In the genomic region with DNA sequence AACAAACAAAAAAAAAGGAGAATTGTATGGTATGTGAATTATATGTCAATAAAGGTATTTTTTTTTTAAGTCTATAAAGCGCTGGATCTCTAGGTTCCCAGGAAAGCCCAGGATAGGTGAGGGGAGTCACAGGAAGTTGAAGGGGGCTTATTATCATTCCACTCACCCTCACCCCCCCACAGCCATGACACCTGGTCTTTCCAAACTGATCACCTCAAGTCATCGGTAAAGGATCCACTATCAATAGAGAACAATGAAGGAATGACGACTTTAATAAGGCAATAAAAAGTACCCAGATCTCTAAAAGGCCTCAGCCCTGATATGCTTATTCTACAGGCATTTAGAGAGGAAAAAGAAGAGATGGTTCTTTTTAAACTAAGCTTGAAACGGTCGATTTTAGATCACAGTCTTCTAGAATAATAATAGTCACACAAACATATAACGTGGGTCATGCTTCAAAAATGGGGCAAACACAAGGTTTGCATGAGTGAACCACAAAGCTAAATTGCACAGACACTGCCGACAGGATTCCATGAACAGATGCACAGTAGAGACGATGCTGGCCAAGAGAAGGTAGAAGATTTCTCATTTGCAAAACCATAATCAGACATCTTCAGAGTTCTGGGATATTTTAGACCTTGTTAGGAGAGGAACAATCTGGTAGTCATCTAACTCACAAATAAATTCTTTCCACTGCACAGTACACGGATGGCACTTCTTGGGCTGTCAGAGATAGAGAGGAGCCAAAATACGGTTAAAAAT, we compare ENCODE assay signal across 10 cellular contexts. TPM values are rescaled to one million over a fixed set of nuclear protein-coding genes. Genes with fewer than 3 reads are reported as not detected.
DNase-seq lines count a peak whose midpoint lies in the region; FAIRE-seq and TF ChIP-seq lines count a peak whose summit lies in the region.
"Had no signal": no experiment of that assay in that cellular context is flagged by ENCODE, and none has a peak within 500 bp of the region (broad histone marks: within the 10 kb centered on the region; RNA-seq: fewer than 3 reads in every experiment).

No MANE protein-coding gene starts in this region.

- peak overlapping the region; percentile 94 for H3K27ac ChIP-seq in GM23248
- peak overlapping the region; percentile 18 to 86 for H3K27ac ChIP-seq in liver (ENCODE audit: low read depth in 1 of 2, low read length in 2 of 2)
- peak overlapping the region; percentile 66 to 76 for H3K27ac ChIP-seq in small intestine (ENCODE audit: low read depth in 1 of 2, low read length in 1 of 2)

- peaks cover 77% of the 10 kb centered on the region for H3K4me1 Mint-ChIP-seq in brain

- H3K36me3 Mint-ChIP-seq in brain = peaks cover 53% of the 10 kb centered on the region

- no peaks in the 10 kb centered on the region for H3K27me3 ChIP-seq in GM23248 (replicated peaks; ENCODE audit: insufficient read depth)
- H3K27me3 ChIP-seq in liver (ENCODE audit: control insufficient read depth in 4 of 4, insufficient read depth in 4 of 4, low read length in 3 of 4) = no peaks in the 10 kb centered on the region
- no peaks in the 10 kb centered on the region for H3K27me3 ChIP-seq in small intestine (ENCODE audit: control insufficient read depth in 2 of 2, insufficient read depth in 2 of 2, low read length in 2 of 2)
- no peaks in the 10 kb centered on the region for H3K27me3 ChIP-seq in HAP-1 (ENCODE audit: low read depth)

- no peak for TF ChIP-seq CTCF in brain (conservative IDR thresholded peaks at IDR 0.05)
- no peak for TF ChIP-seq CTCF in liver (IDR thresholded peaks at IDR 0.05; ENCODE audit: low read depth, low read length, missing input control)

- no peaks in the 10 kb centered on the region for H3K9me2 ChIP-seq in GM23248 (ENCODE audit: insufficient read depth)

- H3K9me3 Mint-ChIP-seq in brain = no peaks in the 10 kb centered on the region

- H3K4me3 ChIP-seq in GM23248 (peak overlapping the region; percentile 51), liver (ENCODE audit: low read depth in 1 of 3, low read length in 3 of 3) (no peak overlapping the region), small intestine (ENCODE audit: low read depth in 1 of 2, low read length in 2 of 2) (no peak overlapping the region), HAP-1 (no peak overlapping the region)

- H3K79me2 ChIP-seq in GM23248 (ENCODE audit: insufficient read depth) = peaks cover 61% of the 10 kb centered on the region

- no peak for FAIRE-seq in small intestine (lab: Jason Lieb, UNC)

- H3K36me3 ChIP-seq in GM23248 (ENCODE audit: low read depth) (no peaks in the 10 kb centered on the region), liver (ENCODE audit: control insufficient read depth in 4 of 4, insufficient read depth in 3 of 4, low read depth in 1 of 4, low read length in 3 of 4) (no peaks in the 10 kb centered on the region), small intestine (ENCODE audit: control insufficient read depth in 2 of 2, insufficient read depth in 2 of 2, low read length in 2 of 2) (peaks cover 0 to 3% of the 10 kb centered on the region in 2 donors), HAP-1 (replicated peaks) (peaks cover 42% of the 10 kb centered on the region)

- peaks cover 60% of the 10 kb centered on the region for H3K4me1 ChIP-seq in GM23248 (ENCODE audit: insufficient read depth)
- peaks cover 17 to 34% (median 25%) of the 10 kb centered on the region in 4 donors for H3K4me1 ChIP-seq in liver (ENCODE audit: control insufficient read depth in 4 of 4, insufficient read depth in 4 of 4, low read length in 3 of 4)
- H3K4me1 ChIP-seq in small intestine (ENCODE audit: control insufficient read depth in 2 of 2, insufficient read depth in 1 of 2, low read depth in 1 of 2, low read length in 1 of 2) = peaks cover 13 to 16% of the 10 kb centered on the region in 2 donors
- peaks cover 5% of the 10 kb centered on the region; the same call in 1 of the 2 replicates for H3K4me1 ChIP-seq in HAP-1

- H3K4me2 ChIP-seq in GM23248 (ENCODE audit: unreplicated experiment) = peak overlapping the region; percentile 63

- peak overlapping the region; percentile 68 for H2AFZ ChIP-seq in GM23248

- H3K4me3 Mint-ChIP-seq in brain = peak overlapping the region in 4 of 5 experiments; percentile 25 to 78 (median 52)

- in situ Hi-C loops in GM23248 (cut with MboI) = no loop called here
- in situ Hi-C loops in HAP-1 (cut with MboI; ENCODE audit: low sequenced_read_pairs) = no loop called here

- TF ChIP-seq RAD21 in liver (IDR thresholded peaks at IDR 0.05) = no peak

- H3K27me3 Mint-ChIP-seq in brain = no peaks in the 10 kb centered on the region

- 23 to 24% methylated on average over 10 of the region's 10 CpGs for WGBS in GM23248 (ENCODE audit: low coverage in 1 of 2, low lambda C conversion rate in 2 of 2, missing lambda C conversion rate in 2 of 2), 2 experiments
- 89% methylated on average over 10 of the region's 10 CpGs for WGBS in liver
- 69 to 74% (median 72%) methylated on average over 10 of the region's 10 CpGs for WGBS in small intestine, 3 donors

- H3F3A ChIP-seq in GM23248 (ENCODE audit: insufficient read depth) = peaks cover 66% of the 10 kb centered on the region

- H3K27ac Mint-ChIP-seq in brain = peak overlapping the region; percentile 87 to 99 (median 98)

- peak overlapping the region; percentile 79 for H3K9ac ChIP-seq in GM23248
- H3K9ac ChIP-seq in liver (ENCODE audit: low read depth in 1 of 2, low read length in 2 of 2) = no peak overlapping the region

- peak; percentile 70 for DNase-seq in GM23248
- no peak for DNase-seq in small intestine
- no peak for DNase-seq in NCI-H526 treated with DMSO at 0.1 percent for 48 hours (lab: John Stamatoyannopoulos, UW)
- DNase-seq in iPS-NIHi11 (ENCODE audit: low spot score) = no peak
- DNase-seq in HAP-1 (ENCODE audit: low spot score in 2 of 2) = no peak
- no peak for DNase-seq in SKM-1 treated with dmso at 0.1 percent for 144 hours (lab: John Stamatoyannopoulos, UW; ENCODE audit: unreplicated experiment)
- DNase-seq: activated CD4-positive, alpha-beta T cell treated with anti-CD3 and anti-CD28 coated beads for 4 hours; stimulated activated CD4-positive, alpha-beta T cell treated with anti-CD3 and anti-CD28 coated beads, Interleukin-2, amount 100 ng/mL, for 48 hours had no signal

- H3K9me3 ChIP-seq in GM23248 (ENCODE audit: low read depth) (no peaks in the 10 kb centered on the region), liver (ENCODE audit: control insufficient read depth in 4 of 4, low read length in 3 of 4) (no peaks in the 10 kb centered on the region), small intestine (ENCODE audit: control insufficient read depth, low read depth) (no peaks in the 10 kb centered on the region), HAP-1 (no peaks in the 10 kb centered on the region)

- no peaks in the 10 kb centered on the region for H4K20me1 ChIP-seq in GM23248 (ENCODE audit: insufficient read depth)

TF ChIP-seq in liver, 16 proteins besides CTCF, POLR2A, EP300 and RAD21 (continues in another document):
- TF ChIP-seq TAF1 (conservative IDR thresholded peaks at IDR 0.05) (no peak), SP1 (IDR thresholded peaks at IDR 0.05) (no peak), NR2F2 (IDR thresholded peaks at IDR 0.05) (no peak), FOXA1 (IDR thresholded peaks at IDR 0.05) (no peak), HNF4G (IDR thresholded peaks at IDR 0.05) (no peak), YY1 (IDR thresholded peaks at IDR 0.05) (no peak)
- TF ChIP-seq, protein P1, sequence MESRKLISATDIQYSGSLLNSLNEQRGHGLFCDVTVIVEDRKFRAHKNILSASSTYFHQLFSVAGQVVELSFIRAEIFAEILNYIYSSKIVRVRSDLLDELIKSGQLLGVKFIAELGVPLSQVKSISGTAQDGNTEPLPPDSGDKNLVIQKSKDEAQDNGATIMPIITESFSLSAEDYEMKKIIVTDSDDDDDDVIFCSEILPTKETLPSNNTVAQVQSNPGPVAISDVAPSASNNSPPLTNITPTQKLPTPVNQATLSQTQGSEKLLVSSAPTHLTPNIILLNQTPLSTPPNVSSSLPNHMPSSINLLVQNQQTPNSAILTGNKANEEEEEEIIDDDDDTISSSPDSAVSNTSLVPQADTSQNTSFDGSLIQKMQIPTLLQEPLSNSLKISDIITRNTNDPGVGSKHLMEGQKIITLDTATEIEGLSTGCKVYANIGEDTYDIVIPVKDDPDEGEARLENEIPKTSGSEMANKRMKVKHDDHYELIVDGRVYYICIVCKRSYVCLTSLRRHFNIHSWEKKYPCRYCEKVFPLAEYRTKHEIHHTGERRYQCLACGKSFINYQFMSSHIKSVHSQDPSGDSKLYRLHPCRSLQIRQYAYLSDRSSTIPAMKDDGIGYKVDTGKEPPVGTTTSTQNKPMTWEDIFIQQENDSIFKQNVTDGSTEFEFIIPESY (IDR thresholded peaks at IDR 0.05) = no peak
- TF ChIP-seq, protein P2, sequence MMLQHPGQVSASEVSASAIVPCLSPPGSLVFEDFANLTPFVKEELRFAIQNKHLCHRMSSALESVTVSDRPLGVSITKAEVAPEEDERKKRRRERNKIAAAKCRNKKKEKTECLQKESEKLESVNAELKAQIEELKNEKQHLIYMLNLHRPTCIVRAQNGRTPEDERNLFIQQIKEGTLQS (IDR thresholded peaks at IDR 0.05) = no peak
- TF ChIP-seq, protein P3, sequence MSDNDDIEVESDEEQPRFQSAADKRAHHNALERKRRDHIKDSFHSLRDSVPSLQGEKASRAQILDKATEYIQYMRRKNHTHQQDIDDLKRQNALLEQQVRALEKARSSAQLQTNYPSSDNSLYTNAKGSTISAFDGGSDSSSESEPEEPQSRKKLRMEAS (IDR thresholded peaks at IDR 0.05) = no peak

RNA-seq across cellular contexts. Expression of a gene that starts 21.1 kb away (rescaled TPM):
- total RNA-seq in GM23248 (2014; rRNA removed; shearing (Covaris generic)) = 10.2 and 14.3 TPM in 2 replicates
- polyA plus RNA-seq in GM23248 (2016; fragmentation: Nextera tagmentation; extraction: Ambion mirVana) (12.1 and 12.4 TPM in 2 replicates), brain (ENCODE audit: insufficient read depth, low read depth, low replicate concordance) (29.9 TPM), liver (1 to 10 TPM; 3.3 to 4.4 TPM), small intestine (10 to 100 TPM in 2 of 3 donors, 1 to 10 TPM in 1; 9.2 to 19.9 (median 12.8) TPM)
- total RNA-seq in liver = 10 to 100 TPM in 1 of 2 donors, 1 to 10 TPM in 1; 9.3 to 23.5 TPM
